In the genomic region with DNA sequence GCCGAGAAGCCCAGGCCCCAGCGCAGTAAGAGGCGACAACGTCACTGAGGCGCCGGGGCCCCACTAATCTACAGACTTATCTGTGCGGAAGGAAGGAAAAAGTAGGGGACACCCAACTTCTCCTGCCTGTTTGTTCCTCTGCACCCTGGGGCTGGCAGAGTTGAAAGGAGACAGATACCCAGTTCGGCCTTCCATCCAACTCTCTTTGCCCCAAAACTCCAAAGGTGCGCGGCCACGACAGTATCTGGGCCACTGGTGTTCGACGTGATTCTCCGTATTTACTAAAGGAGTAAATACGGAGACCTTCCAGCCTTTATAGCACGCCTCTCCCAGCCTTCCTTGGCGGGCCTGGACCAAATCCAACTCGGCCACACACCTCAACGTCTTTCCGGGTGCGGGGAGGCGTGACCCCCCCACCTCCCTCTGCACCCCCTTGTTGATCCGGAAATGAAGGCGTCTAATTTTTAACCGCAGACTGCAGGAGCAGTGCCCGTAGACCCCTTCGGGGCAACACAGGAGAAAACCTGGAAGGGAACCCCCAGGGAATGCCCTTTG, we compare ENCODE assay signal across 8 cellular contexts. TPM values are rescaled to one million over a fixed set of nuclear protein-coding genes. Genes with fewer than 3 reads are reported as not detected.
A peak's percentile ranks its signal among the peaks of the same experiment; 100 is the strongest.
DNase-seq lines count a peak whose midpoint lies in the region; ATAC-seq and TF ChIP-seq lines count a peak whose summit lies in the region.

No MANE protein-coding gene starts in this region.

- H3K9me2 ChIP-seq in DOHH2 (replicated peaks; ENCODE audit: control insufficient read depth, low read length), result no peaks in the 10 kb centered on the region
- H3K9me2 ChIP-seq in Karpas-422 (replicated peaks; ENCODE audit: insufficient read depth, low read length), result no peaks in the 10 kb centered on the region

- ATAC-seq in foreskin keratinocyte (no peak), HG02642 (IDR thresholded peaks at IDR 0.05; ENCODE audit: poor library complexity, unreplicated experiment) (no peak)

- peaks cover 60% of the 10 kb centered on the region for H3K27me3 ChIP-seq in DOHH2 (ENCODE audit: control insufficient read depth, low read length)
- H3K27me3 ChIP-seq in Karpas-422 (ENCODE audit: low read length), result no peaks in the 10 kb centered on the region; the same call in 1 of the 2 replicates
- H3K27me3 ChIP-seq in foreskin keratinocyte, result no peaks in the 10 kb centered on the region
- no peaks in the 10 kb centered on the region for H3K27me3 ChIP-seq in prostate gland (replicated peaks; ENCODE audit: insufficient read depth)

- no peak for DNase-seq in Karpas-422
- DNase-seq in activated T-cell treated with anti-CD3 and anti-CD28 coated beads, Interleukin-2, amount 50 U/mL, for 48 hours, result peak; percentile 54 to 58
- no peak for DNase-seq in foreskin keratinocyte
- DNase-seq in prostate gland (ENCODE audit: low spot score), result no peak
- no peak for DNase-seq in NCI-H345 treated with DMSO at 0.1 percent for 48 hours (lab: John Stamatoyannopoulos, UW; ENCODE audit: unreplicated experiment)
- no peak for DNase-seq in COR-L47 (lab: John Stamatoyannopoulos, UW)

- H3K9me3 ChIP-seq in DOHH2 (ENCODE audit: control insufficient read depth, insufficient read depth, low read length) (no peaks in the 10 kb centered on the region), Karpas-422 (ENCODE audit: low read length) (no peaks in the 10 kb centered on the region), prostate gland (no peaks in the 10 kb centered on the region)

- peak overlapping the region; percentile 74 for H3K4me2 ChIP-seq in DOHH2 (ENCODE audit: low read length)
- peak overlapping the region; percentile 66 for H3K4me2 ChIP-seq in Karpas-422 (ENCODE audit: low read depth, low read length, poor library complexity, severe bottlenecking)

- TF ChIP-seq CTCF in DOHH2 (IDR thresholded peaks at IDR 0.05; ENCODE audit: low read depth, low read length, poor library complexity, severe bottlenecking) (no peak), foreskin keratinocyte (conservative IDR thresholded peaks at IDR 0.05) (no peak), prostate gland (IDR thresholded peaks at IDR 0.05) (no peak)

- H3K4me3 ChIP-seq in DOHH2 (ENCODE audit: low read length) (peak overlapping the region; percentile 68), Karpas-422 (ENCODE audit: low read length) (peak overlapping the region; percentile 58; the same call in 1 of the 2 replicates), prostate gland (peak overlapping the region; percentile 70 to 93)

- no peak overlapping the region for H3K9ac ChIP-seq in Karpas-422 (ENCODE audit: low read length)

- H3K36me3 ChIP-seq in DOHH2 (ENCODE audit: control insufficient read depth, low read length) (no peaks in the 10 kb centered on the region), Karpas-422 (ENCODE audit: insufficient read depth, low read length) (no peaks in the 10 kb centered on the region), prostate gland (no peaks in the 10 kb centered on the region)

- H2AFZ ChIP-seq in Karpas-422 (ENCODE audit: low read length), result no peak overlapping the region

- peak; percentile 20 for TF ChIP-seq POLR2A in prostate gland (IDR thresholded peaks at IDR 0.05)

- H3K4me1 ChIP-seq in DOHH2 (ENCODE audit: control insufficient read depth, low read length) (peaks cover 64% of the 10 kb centered on the region), Karpas-422 (ENCODE audit: low read length) (peaks cover 45% of the 10 kb centered on the region), foreskin keratinocyte (peaks cover 30% of the 10 kb centered on the region), prostate gland (replicated peaks) (peaks cover 23% of the 10 kb centered on the region)

- intact Hi-C loops in prostate gland (cut with DNase I), result loop anchor here (5.0 kb wide), 2 partner anchors 122 to 167 kb away; no protein-coding TSS in a partner anchor

- H3K27ac ChIP-seq in DOHH2 (ENCODE audit: low read depth, low read length) (no peak overlapping the region), Karpas-422 (ENCODE audit: low read length) (no peak overlapping the region), foreskin keratinocyte (peak overlapping the region; percentile 53), prostate gland (peak overlapping the region; percentile 91 to 98)

- H4K20me1 ChIP-seq in DOHH2 (ENCODE audit: control insufficient read depth, insufficient read depth, low read depth, low read length), result 0 out of 2 replicates have a peak, but pooled peaks cover 4% of the 10 kb centered on the region
- H4K20me1 ChIP-seq in Karpas-422 (ENCODE audit: insufficient read depth, low read depth, low read length), result peaks cover 4% of the 10 kb centered on the region; the same call in 1 of the 2 replicates

- no peaks in the 10 kb centered on the region for H3K79me2 ChIP-seq in DOHH2 (ENCODE audit: control insufficient read depth, low read length)
- H3K79me2 ChIP-seq in Karpas-422 (ENCODE audit: low read length), result no peaks in the 10 kb centered on the region

- H3F3A ChIP-seq in DOHH2 (ENCODE audit: control insufficient read depth, insufficient read depth), result peaks cover 4% of the 10 kb centered on the region; the same call in 1 of the 2 replicates

- under 1% methylated on average over 27 of the region's 27 CpGs for WGBS in prostate gland

RNA-seq across cellular contexts. Expression of gene SMAD7, which starts 1.6 kb away (rescaled TPM):
- 1.3 and 2.1 TPM in 2 replicates for total RNA-seq in Karpas-422 (2014; rRNA removed; shearing (Covaris generic); ENCODE audit: low replicate concordance)
- total RNA-seq in foreskin keratinocyte, result 7.2 and 10.5 TPM in 2 replicates
- 4.3 and 5.2 TPM in 2 replicates for polyA plus RNA-seq in foreskin keratinocyte
- 10 to 100 TPM; 29.3 to 31.0 TPM for total RNA-seq in prostate gland

Comparison
In these comparisons a context has a peak if more than half of its experiments do, and no peak if none do; other contexts are left out.
1. H3K27ac ChIP-seq: peak in foreskin keratinocyte (single experiment) and prostate gland (2 of 2); none in DOHH2 (single experiment) and Karpas-422 (single experiment).
2. DNase-seq: peak in activated T-cell treated with anti-CD3 and anti-CD28 coated beads, Interleukin-2, amount 50 U/mL, for 48 hours (2 of 2); none in Karpas-422 (single experiment), foreskin keratinocyte (0 of 2), prostate gland (single experiment), NCI-H345 treated with DMSO at 0.1 percent for 48 hours (single experiment) and COR-L47 (single experiment).
3. Peak in every context shown above with its lines, with median percentiles within 50 percentile points of each other: H3K4me3 ChIP-seq.